Comparison of ENCODE assay signal across 8 cellular contexts in the genomic region with DNA sequence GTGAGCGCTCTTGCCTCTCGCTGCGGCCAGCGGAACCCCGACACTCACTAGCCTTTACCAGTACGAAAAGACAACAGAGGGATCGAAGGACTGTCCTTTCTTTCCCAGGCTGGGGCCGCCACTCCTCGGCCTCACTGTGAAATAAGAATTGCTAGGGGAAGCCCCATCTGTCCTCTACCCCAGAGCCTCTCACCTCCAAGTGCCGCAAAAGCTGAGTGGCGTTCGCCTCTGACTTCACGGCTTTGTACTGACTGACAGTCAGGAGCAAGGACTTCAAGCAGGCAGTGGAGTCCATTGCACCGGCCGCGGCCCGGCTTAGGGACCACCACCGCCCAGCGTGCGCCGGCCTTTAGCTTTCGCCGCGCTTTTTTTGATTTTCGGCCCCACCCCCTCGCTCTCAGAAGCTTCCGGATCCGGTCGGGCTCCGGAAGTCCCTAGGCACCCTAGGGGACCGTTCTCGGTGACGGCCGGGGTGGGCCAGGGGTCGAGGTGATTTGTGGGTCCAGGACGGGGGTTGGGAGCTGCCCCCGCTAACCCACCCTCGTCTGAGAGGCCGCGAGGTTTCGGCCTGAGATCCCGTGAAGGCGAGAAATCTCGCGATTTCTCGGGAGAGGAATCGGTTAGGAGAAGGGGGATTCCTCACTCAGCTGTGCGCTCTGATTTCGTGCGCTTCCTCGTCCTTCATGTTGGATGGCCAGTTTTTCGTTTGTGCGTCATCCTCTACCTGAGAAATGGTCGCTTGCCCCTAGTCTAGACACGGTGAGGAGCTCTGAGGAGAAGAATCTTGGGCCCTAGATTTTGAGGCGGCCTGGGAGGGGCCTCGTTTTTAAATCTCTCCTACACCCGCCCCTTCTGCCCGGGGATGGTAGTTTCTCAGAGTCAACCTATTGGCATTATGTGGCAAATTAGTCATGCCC. TPM values are rescaled to one million over a fixed set of nuclear protein-coding genes. Genes with fewer than 3 reads are reported as not detected.
A peak's percentile ranks its signal among the peaks of the same experiment; 100 is the strongest.
DNase-seq lines count a peak whose midpoint lies in the region; ATAC-seq and TF ChIP-seq lines count a peak whose summit lies in the region.

A gene (minus strand): TSS at position 358 of the 917 bp plus-strand sequence. CDS start 63 bp downstream, at position 295.
A gene with protein sequence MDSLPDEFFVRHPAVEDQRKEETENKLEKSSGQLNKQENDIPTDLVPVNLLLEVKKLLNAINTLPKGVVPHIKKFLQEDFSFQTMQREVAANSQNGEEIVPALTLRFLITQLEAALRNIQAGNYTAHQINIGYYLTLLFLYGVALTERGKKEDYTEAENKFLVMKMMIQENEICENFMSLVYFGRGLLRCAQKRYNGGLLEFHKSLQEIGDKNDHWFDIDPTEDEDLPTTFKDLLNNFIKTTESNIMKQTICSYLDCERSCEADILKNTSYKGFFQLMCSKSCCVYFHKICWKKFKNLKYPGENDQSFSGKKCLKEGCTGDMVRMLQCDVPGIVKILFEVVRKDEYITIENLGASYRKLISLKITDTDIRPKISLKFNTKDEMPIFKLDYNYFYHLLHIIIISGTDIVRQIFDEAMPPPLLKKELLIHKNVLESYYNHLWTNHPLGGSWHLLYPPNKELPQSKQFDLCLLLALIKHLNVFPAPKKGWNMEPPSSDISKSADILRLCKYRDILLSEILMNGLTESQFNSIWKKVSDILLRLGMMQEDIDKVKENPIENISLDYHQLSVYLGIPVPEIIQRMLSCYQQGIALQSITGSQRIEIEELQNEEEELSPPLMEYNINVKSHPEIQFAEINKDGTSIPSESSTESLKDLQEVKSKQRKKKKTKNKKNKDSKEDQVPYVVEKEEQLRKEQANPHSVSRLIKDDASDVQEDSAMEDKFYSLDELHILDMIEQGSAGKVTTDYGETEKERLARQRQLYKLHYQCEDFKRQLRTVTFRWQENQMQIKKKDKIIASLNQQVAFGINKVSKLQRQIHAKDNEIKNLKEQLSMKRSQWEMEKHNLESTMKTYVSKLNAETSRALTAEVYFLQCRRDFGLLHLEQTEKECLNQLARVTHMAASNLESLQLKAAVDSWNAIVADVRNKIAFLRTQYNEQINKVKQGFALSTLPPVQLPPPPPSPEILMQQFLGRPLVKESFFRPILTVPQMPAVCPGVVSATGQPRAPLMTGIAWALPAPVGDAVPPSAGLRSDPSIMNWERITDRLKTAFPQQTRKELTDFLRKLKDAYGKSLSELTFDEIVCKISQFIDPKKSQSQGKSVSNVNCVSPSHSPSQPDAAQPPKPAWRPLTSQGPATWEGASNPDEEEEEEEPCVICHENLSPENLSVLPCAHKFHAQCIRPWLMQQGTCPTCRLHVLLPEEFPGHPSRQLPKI (plus strand): TSS at position 642 of the 917 bp plus-strand sequence. CDS start 15,685 bp downstream, outside the sequence.

- H3K27me3 ChIP-seq in CD4-positive, CD25-positive, alpha-beta regulatory T cell (ENCODE audit: control insufficient read depth, insufficient read depth, low read length): no peaks in the 10 kb centered on the region
- H3K27me3 ChIP-seq in left lung: no peaks in the 10 kb centered on the region

- peak; percentile 83 to 91 (median 86) for DNase-seq in CD4-positive, CD25-positive, alpha-beta regulatory T cell
- DNase-seq in NCI-H774 (lab: John Stamatoyannopoulos, UW) (peak; percentile 73), dermis blood vessel endothelial cell (peak; percentile 91), left lung (peak; percentile 87 to 92)
- peak; percentile 84 to 87 for DNase-seq in activated CD4-positive, alpha-beta T cell treated with anti-CD3 and anti-CD28 coated beads, Interleukin-2, amount 50 U/mL, for 48 hours
- peak; percentile 68 for DNase-seq in stimulated activated CD4-positive, alpha-beta T cell treated with anti-CD3 and anti-CD28 coated beads, Interleukin-2, amount 100 ng/mL, for 4 hours (ENCODE audit: low read depth)

- peak within 1 kb of the TSS; percentile 99 for H3K27ac Mint-ChIP-seq in CD4-positive, CD25-positive, alpha-beta regulatory T cell

- peak within 1 kb of the TSS; percentile 85 for H3K4me3 ChIP-seq in CD4-positive, CD25-positive, alpha-beta regulatory T cell (ENCODE audit: low read depth, low read length)
- H3K4me3 ChIP-seq in left lung: peak within 1 kb of the TSS; percentile 63 to 80

- intact Hi-C loops in left lung (cut with DNase I): no loop called here

- H3K9me3 Mint-ChIP-seq in CD4-positive, CD25-positive, alpha-beta regulatory T cell: no peaks in the 10 kb centered on the region

- no peak for TF ChIP-seq CTCF in left lung (IDR thresholded peaks at IDR 0.05)

- H3K27ac ChIP-seq in CD4-positive, CD25-positive, alpha-beta regulatory T cell (ENCODE audit: insufficient read depth, low read length, poor library complexity, severe bottlenecking): peak within 1 kb of the TSS; percentile 98
- H3K27ac ChIP-seq in left lung: peak within 1 kb of the TSS; percentile 94

- H3K4me1 ChIP-seq in CD4-positive, CD25-positive, alpha-beta regulatory T cell (ENCODE audit: control insufficient read depth, insufficient read depth, low read length, poor library complexity, severe bottlenecking): peaks cover 21% of the 10 kb centered on the region
- H3K4me1 ChIP-seq in left lung: peaks cover 3 to 20% of the 10 kb centered on the region in 2 donors

- no peaks in the 10 kb centered on the region for H3K27me3 Mint-ChIP-seq in CD4-positive, CD25-positive, alpha-beta regulatory T cell

- peaks cover 8 to 63% (median 39%) of the 10 kb centered on the region in 4 donors for H3K4me1 Mint-ChIP-seq in CD4-positive, CD25-positive, alpha-beta regulatory T cell

- no peaks in the 10 kb centered on the region for H3K9me3 ChIP-seq in CD4-positive, CD25-positive, alpha-beta regulatory T cell (ENCODE audit: control insufficient read depth in 2 of 2, low read length in 2 of 2)
- H3K9me3 ChIP-seq in left lung: no peaks in the 10 kb centered on the region

- H3K36me3 ChIP-seq in CD4-positive, CD25-positive, alpha-beta regulatory T cell (ENCODE audit: control insufficient read depth, insufficient read depth, low read length): no peaks in the 10 kb centered on the region
- no peaks in the 10 kb centered on the region for H3K36me3 ChIP-seq in left lung

- H3K36me3 Mint-ChIP-seq in CD4-positive, CD25-positive, alpha-beta regulatory T cell: no peaks in the 10 kb centered on the region

- ATAC-seq in CD4-positive, CD25-positive, alpha-beta regulatory T cell (ENCODE audit: low read depth in 2 of 2): peak; percentile 80 to 81
- ATAC-seq in GM19438 (IDR thresholded peaks at IDR 0.05; ENCODE audit: low read depth, unreplicated experiment) (peak; percentile 92), HG03571 (IDR thresholded peaks at IDR 0.05; ENCODE audit: unreplicated experiment) (peak; percentile 96), left lung (peak; percentile 95)

- H3K4me3 Mint-ChIP-seq in CD4-positive, CD25-positive, alpha-beta regulatory T cell: peak within 1 kb of the TSS; percentile 95 to 98 (median 96)

RNA-seq across cellular contexts. Expression of the first gene that starts in this region (rescaled TPM):
- total RNA-seq in CD4-positive, CD25-positive, alpha-beta regulatory T cell: 6.3 TPM
- 1 to 10 TPM in 3 of 4 donors, under 1 TPM in 1; 0.99 to 2.9 (median 1.6) TPM for polyA plus RNA-seq in CD4-positive, CD25-positive, alpha-beta regulatory T cell
- total RNA-seq in dermis blood vessel endothelial cell (11.7 and 35.1 TPM in 2 replicates), left lung (1 to 10 TPM; 3.8 to 5.6 TPM)

RNA-seq across cellular contexts. Expression of the second gene that starts in this region (rescaled TPM):
- 14.9 TPM for total RNA-seq in CD4-positive, CD25-positive, alpha-beta regulatory T cell
- polyA plus RNA-seq in CD4-positive, CD25-positive, alpha-beta regulatory T cell: 10 to 100 TPM in 2 of 4 donors, 1 to 10 TPM in 2; 5.2 to 12.2 (median 8.7) TPM
- 3.1 and 6.8 TPM in 2 replicates for total RNA-seq in dermis blood vessel endothelial cell
- 10 to 100 TPM; 11.5 to 12.1 TPM for total RNA-seq in left lung

Comparison
In these comparisons a context has a peak if more than half of its experiments do, and no peak if none do; other contexts are left out.
1. Peak in every context shown above with its lines: DNase-seq, ATAC-seq, H3K4me3 ChIP-seq and H3K27ac ChIP-seq.